ENCODE assay signal across 18 cellular contexts in the genomic region with DNA sequence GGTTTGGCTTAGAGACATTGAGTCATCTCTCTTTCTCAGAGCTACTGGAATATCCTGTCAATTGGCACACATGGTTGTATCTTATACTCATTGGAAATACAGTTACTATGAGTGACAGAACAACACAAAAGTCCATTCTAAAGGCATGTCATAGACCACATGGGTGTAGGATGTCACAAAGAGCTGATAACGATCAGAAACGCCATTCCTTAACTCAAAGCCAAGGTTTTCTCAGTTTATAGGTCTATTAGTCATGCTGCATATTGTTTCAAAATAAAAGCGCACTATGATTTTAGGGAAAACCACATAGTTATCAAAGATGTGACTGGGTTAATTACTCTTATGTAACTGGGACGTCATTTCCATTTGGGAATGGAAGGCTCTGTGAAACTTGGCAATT.
DNase-seq lines count a peak whose midpoint lies in the region; ATAC-seq, FAIRE-seq and TF ChIP-seq lines count a peak whose summit lies in the region.
"Had no signal": no experiment of that assay in that cellular context is flagged by ENCODE, and none has a peak within 500 bp of the region (broad histone marks: within the 10 kb centered on the region; RNA-seq: fewer than 3 reads in every experiment).

No MANE protein-coding gene starts in this region.

- H3K9me3 ChIP-seq in astrocyte (ENCODE audit: insufficient read depth, low read depth, low read length), result no peaks in the 10 kb centered on the region
- H3K9me3 ChIP-seq: Peyer's patch, suprapubic skin had no signal

- H4K20me1 ChIP-seq in astrocyte (ENCODE audit: insufficient read depth, low read length), result no peaks in the 10 kb centered on the region

- H3K4me1 Mint-ChIP-seq in astrocyte (ENCODE audit: low read depth, unreplicated experiment), result no peaks in the 10 kb centered on the region
- no peaks in the 10 kb centered on the region for H3K4me1 Mint-ChIP-seq in endothelial cell (ENCODE audit: unreplicated experiment)
- H3K4me1 Mint-ChIP-seq in activated CD8-positive, alpha-beta T cell treated with anti-CD3 and anti-CD28 coated beads for 36 hours (ENCODE audit: low read depth), result no peaks in the 10 kb centered on the region
- H3K4me1 Mint-ChIP-seq: activated naive CD8-positive, alpha-beta T cell treated with anti-CD3 and anti-CD28 coated beads, Interleukin-2, amount 10 ng/mL, durations not matched to agents 7 days and 5 days had no signal

- no peak for ATAC-seq in GM21381 (IDR thresholded peaks at IDR 0.05; ENCODE audit: unreplicated experiment)
- no peak for ATAC-seq in activated CD8-positive, alpha-beta T cell treated with anti-CD3 and anti-CD28 coated beads for 36 hours

- TF ChIP-seq CTCF in BJ (IDR thresholded peaks at IDR 0.05; ENCODE audit: insufficient read depth, low read depth, low read length) (no peak), astrocyte (IDR thresholded peaks at IDR 0.05; ENCODE audit: insufficient read depth, low read depth, low read length) (no peak), fibroblast of villous mesenchyme (IDR thresholded peaks at IDR 0.05; ENCODE audit: insufficient read depth, low read depth, low read length) (no peak), endothelial cell (IDR thresholded peaks at IDR 0.05; ENCODE audit: unreplicated experiment) (no peak)
- TF ChIP-seq CTCF in activated CD8-positive, alpha-beta T cell treated with anti-CD3 and anti-CD28 coated beads for 36 hours (IDR thresholded peaks at IDR 0.05), result no peak

- H3K27ac Mint-ChIP-seq in astrocyte (ENCODE audit: unreplicated experiment), result no peak overlapping the region
- no peak overlapping the region for H3K27ac Mint-ChIP-seq in endothelial cell (ENCODE audit: unreplicated experiment)
- H3K27ac Mint-ChIP-seq in activated CD8-positive, alpha-beta T cell treated with anti-CD3 and anti-CD28 coated beads for 36 hours, result no peak overlapping the region
- H3K27ac Mint-ChIP-seq: activated naive CD8-positive, alpha-beta T cell treated with anti-CD3 and anti-CD28 coated beads, Interleukin-2, amount 10 ng/mL, durations not matched to agents 7 days and 5 days had no signal

- H3K79me2 ChIP-seq in astrocyte (ENCODE audit: insufficient read depth, low read length), result no peaks in the 10 kb centered on the region

- no peak overlapping the region for H3K4me2 ChIP-seq in astrocyte (ENCODE audit: low read length)

- no peak overlapping the region for H3K27ac ChIP-seq in astrocyte (ENCODE audit: low read depth, low read length)
- H3K27ac ChIP-seq: Peyer's patch, suprapubic skin had no signal

- no peaks in the 10 kb centered on the region for H3K36me3 ChIP-seq in BJ (ENCODE audit: control insufficient read depth, insufficient read depth, low read length)
- no peaks in the 10 kb centered on the region for H3K36me3 ChIP-seq in astrocyte (ENCODE audit: insufficient read depth, low read length)
- H3K36me3 ChIP-seq: Peyer's patch, suprapubic skin had no signal

- H3K9me3 Mint-ChIP-seq in astrocyte (ENCODE audit: unreplicated experiment) (no peaks in the 10 kb centered on the region), endothelial cell (ENCODE audit: unreplicated experiment) (no peaks in the 10 kb centered on the region)
- H3K9me3 Mint-ChIP-seq in activated CD8-positive, alpha-beta T cell treated with anti-CD3 and anti-CD28 coated beads for 36 hours, result no peaks in the 10 kb centered on the region
- H3K9me3 Mint-ChIP-seq: activated naive CD8-positive, alpha-beta T cell treated with anti-CD3 and anti-CD28 coated beads, Interleukin-2, amount 10 ng/mL, durations not matched to agents 7 days and 5 days had no signal

- DNase-seq in BJ (ENCODE audit: low read depth) (peak; percentile 49), HT-29 (ENCODE audit: low spot score) (peak; percentile 38), astrocyte (ENCODE audit: low read depth) (peak; percentile 15), fibroblast of villous mesenchyme (ENCODE audit: low read depth) (peak; percentile 19), endothelial cell (ENCODE audit: low spot score) (no peak), DMS114 treated with DMSO at 0.1 percent for 48 hours (lab: John Stamatoyannopoulos, UW; ENCODE audit: unreplicated experiment) (no peak)
- DNase-seq in activated CD8-positive, alpha-beta T cell treated with anti-CD3 and anti-CD28 coated beads for 36 hours, result no peak
- DNase-seq: activated CD4-positive, CD25-positive, alpha-beta regulatory T cell treated with anti-CD3 and anti-CD28 coated beads, Interleukin-2, amount 50 U/mL, for 72 hours; activated naive CD8-positive, alpha-beta T cell treated with anti-CD3 and anti-CD28 coated beads, Interleukin-2, amount 10 ng/mL, durations not matched to agents 7 days and 5 days; effector CD4-positive, alpha-beta T cell; GOT3; hippocampal formation; NCI-H187; occipital lobe; Peyer's patch had no signal

- H2AFZ ChIP-seq in astrocyte (ENCODE audit: low read depth, low read length), result no peak overlapping the region

- no peak overlapping the region for H3K9ac ChIP-seq in astrocyte (ENCODE audit: low read length)

- H3K4me3 ChIP-seq in BJ (ENCODE audit: low read depth, low read length) (no peak overlapping the region), astrocyte (ENCODE audit: insufficient read depth, low read depth, low read length) (no peak overlapping the region), fibroblast of villous mesenchyme (ENCODE audit: low read depth, low read length) (no peak overlapping the region)
- H3K4me3 ChIP-seq: Peyer's patch, suprapubic skin had no signal

- POLR2A ChIA-PET in BJ (lab: Charles Lee), result no interaction called here
- POLR2A ChIA-PET in activated CD8-positive, alpha-beta T cell treated with anti-CD3 and anti-CD28 coated beads for 36 hours (lab: Charles Lee), result no interaction called here

- peak; percentile 47 for FAIRE-seq in astrocyte (lab: Jason Lieb, UNC)
- FAIRE-seq: keratinocyte had no signal

- H3K27me3 ChIP-seq in BJ (ENCODE audit: control insufficient read depth, insufficient read depth, low read length) (peaks cover 1% of the 10 kb centered on the region), astrocyte (ENCODE audit: insufficient read depth, low read length) (no peaks in the 10 kb centered on the region)
- H3K27me3 ChIP-seq: Peyer's patch, suprapubic skin had no signal

- no peaks in the 10 kb centered on the region for H3K36me3 Mint-ChIP-seq in astrocyte (ENCODE audit: low read depth, unreplicated experiment)
- H3K36me3 Mint-ChIP-seq in endothelial cell (ENCODE audit: low read depth, unreplicated experiment), result no peaks in the 10 kb centered on the region
- H3K36me3 Mint-ChIP-seq in activated CD8-positive, alpha-beta T cell treated with anti-CD3 and anti-CD28 coated beads for 36 hours (ENCODE audit: low read depth), result no peaks in the 10 kb centered on the region
- H3K36me3 Mint-ChIP-seq: activated naive CD8-positive, alpha-beta T cell treated with anti-CD3 and anti-CD28 coated beads, Interleukin-2, amount 10 ng/mL, durations not matched to agents 7 days and 5 days had no signal

- no peaks in the 10 kb centered on the region for H3K4me1 ChIP-seq in astrocyte (ENCODE audit: insufficient read depth, low read length)
- H3K4me1 ChIP-seq: Peyer's patch had no signal

- intact Hi-C loops in activated CD8-positive, alpha-beta T cell treated with anti-CD3 and anti-CD28 coated beads for 36 hours (cut with micrococcal nuclease), result no loop called here

- H3K4me3 Mint-ChIP-seq in astrocyte (ENCODE audit: unreplicated experiment) (no peak overlapping the region), endothelial cell (ENCODE audit: unreplicated experiment) (no peak overlapping the region)
- H3K4me3 Mint-ChIP-seq in activated CD8-positive, alpha-beta T cell treated with anti-CD3 and anti-CD28 coated beads for 36 hours, result no peak overlapping the region
- H3K4me3 Mint-ChIP-seq: activated naive CD8-positive, alpha-beta T cell treated with anti-CD3 and anti-CD28 coated beads, Interleukin-2, amount 10 ng/mL, durations not matched to agents 7 days and 5 days had no signal

- CTCF ChIA-PET in BJ (lab: Yijun Ruan, JAX), result no interaction called here
- CTCF ChIA-PET in activated CD8-positive, alpha-beta T cell treated with anti-CD3 and anti-CD28 coated beads for 36 hours (lab: Charles Lee), result no interaction called here

- H3K27me3 Mint-ChIP-seq in astrocyte (ENCODE audit: low read depth, unreplicated experiment) (no peaks in the 10 kb centered on the region), endothelial cell (ENCODE audit: unreplicated experiment) (no peaks in the 10 kb centered on the region)
- peaks cover 4% of the 10 kb centered on the region for H3K27me3 Mint-ChIP-seq in activated CD8-positive, alpha-beta T cell treated with anti-CD3 and anti-CD28 coated beads for 36 hours
- H3K27me3 Mint-ChIP-seq: activated naive CD8-positive, alpha-beta T cell treated with anti-CD3 and anti-CD28 coated beads, Interleukin-2, amount 10 ng/mL, durations not matched to agents 7 days and 5 days had no signal

Comparison
In these comparisons a context has a peak if more than half of its experiments do, and no peak if none do; other contexts are left out.
1. DNase-seq: peak in BJ (single experiment), HT-29 (single experiment), astrocyte (single experiment) and fibroblast of villous mesenchyme (single experiment); none in endothelial cell (single experiment), activated CD8-positive, alpha-beta T cell treated with anti-CD3 and anti-CD28 coated beads for 36 hours (single experiment) and DMS114 treated with DMSO at 0.1 percent for 48 hours (single experiment).